ENCODE assay signal across 21 cellular contexts in genomic region chr11:114070464-114071139, GRCh38. TPM values are rescaled to one million over a fixed set of nuclear protein-coding genes. Genes with fewer than 3 reads are reported as not detected.
"Had no signal": no experiment of that assay in that cellular context is flagged by ENCODE, and none has a peak within 500 bp of the region (broad histone marks: within the 10 kb centered on the region; RNA-seq: fewer than 3 reads in every experiment).

No MANE protein-coding gene starts in this region.

- H3K4me1 ChIP-seq: foreskin keratinocyte had no signal

- H3K27me3 ChIP-seq: body of pancreas, upper lobe of left lung had no signal

- H3K4me3 ChIP-seq: body of pancreas, skin epidermis had no signal

- DNase-seq: activated CD4-positive, alpha-beta T cell treated with anti-CD3 and anti-CD28 coated beads, Interleukin-2, amount 50 U/mL, for 1 hour; activated CD4-positive, CD25-positive, alpha-beta regulatory T cell treated with anti-CD3 and anti-CD28 coated beads, Interleukin-2, amount 50 U/mL, for 72 hours; activated gamma-delta T cell; activated T-cell treated with anti-CD3 and anti-CD28 coated beads, Interleukin-2, amount 50 U/mL, for 72 hours; amygdala; body of pancreas; caudate nucleus; endodermal cell; foreskin keratinocyte; glutamatergic neuron; mesendoderm; naive thymus-derived CD8-positive, alpha-beta T cell; retina; T-helper 2 cell; upper lobe of left lung had no signal

- H3K36me3 Mint-ChIP-seq: activated naive CD4-positive, alpha-beta T cell treated with anti-CD3 and anti-CD28 coated beads, Interleukin-2, amount 50 U/mL, for 24 hours had no signal

- H3K27ac Mint-ChIP-seq: activated naive CD4-positive, alpha-beta T cell treated with anti-CD3 and anti-CD28 coated beads, Interleukin-2, amount 50 U/mL, for 24 hours; activated T-cell treated with anti-CD3 and anti-CD28 coated beads, Interleukin-2, amount 50 U/mL, for 72 hours; endodermal cell; stimulated activated naive CD8-positive, alpha-beta T cell treated with anti-CD3 and anti-CD28 coated beads, Interleukin-15, Interleukin-2, amounts not matched to agents 100 ng/mL and 50 ng/mL, for 24 hours had no signal

- H3K9me3 Mint-ChIP-seq: activated naive CD4-positive, alpha-beta T cell treated with anti-CD3 and anti-CD28 coated beads, Interleukin-2, amount 50 U/mL, for 24 hours; activated T-cell treated with anti-CD3 and anti-CD28 coated beads, Interleukin-2, amount 50 U/mL, for 72 hours; endodermal cell; stimulated activated naive CD8-positive, alpha-beta T cell treated with anti-CD3 and anti-CD28 coated beads, Interleukin-15, Interleukin-2, amounts not matched to agents 100 ng/mL and 50 ng/mL, for 24 hours had no signal

- H3K9me3 ChIP-seq: body of pancreas, upper lobe of left lung had no signal

- H3K27me3 Mint-ChIP-seq: activated naive CD4-positive, alpha-beta T cell treated with anti-CD3 and anti-CD28 coated beads, Interleukin-2, amount 50 U/mL, for 24 hours; naive thymus-derived CD8-positive, alpha-beta T cell; stimulated activated naive CD8-positive, alpha-beta T cell treated with anti-CD3 and anti-CD28 coated beads, Interleukin-15, Interleukin-2, amounts not matched to agents 100 ng/mL and 50 ng/mL, for 24 hours had no signal

- ATAC-seq: activated T-cell treated with anti-CD3 and anti-CD28 coated beads, Interleukin-2, amount 50 U/mL, for 72 hours; body of pancreas; foreskin keratinocyte; naive thymus-derived CD8-positive, alpha-beta T cell had no signal

- H3K27ac ChIP-seq: body of pancreas, epithelial cell of prostate, foreskin keratinocyte, skin epidermis, VCaP had no signal

- H3K4me3 Mint-ChIP-seq: activated naive CD4-positive, alpha-beta T cell treated with anti-CD3 and anti-CD28 coated beads, Interleukin-2, amount 50 U/mL, for 24 hours; activated T-cell treated with anti-CD3 and anti-CD28 coated beads, Interleukin-2, amount 50 U/mL, for 72 hours; endodermal cell; naive thymus-derived CD8-positive, alpha-beta T cell; stimulated activated naive CD8-positive, alpha-beta T cell treated with anti-CD3 and anti-CD28 coated beads, Interleukin-15, Interleukin-2, amounts not matched to agents 100 ng/mL and 50 ng/mL, for 24 hours had no signal

RNA-seq across cellular contexts. Expression of gene ZBTB16, which starts 11.1 kb away (rescaled TPM):
- total RNA-seq: fibroblast of lung, foreskin keratinocyte had no signal
